1 cellular context compared by ENCODE assay signal in the genomic region with DNA sequence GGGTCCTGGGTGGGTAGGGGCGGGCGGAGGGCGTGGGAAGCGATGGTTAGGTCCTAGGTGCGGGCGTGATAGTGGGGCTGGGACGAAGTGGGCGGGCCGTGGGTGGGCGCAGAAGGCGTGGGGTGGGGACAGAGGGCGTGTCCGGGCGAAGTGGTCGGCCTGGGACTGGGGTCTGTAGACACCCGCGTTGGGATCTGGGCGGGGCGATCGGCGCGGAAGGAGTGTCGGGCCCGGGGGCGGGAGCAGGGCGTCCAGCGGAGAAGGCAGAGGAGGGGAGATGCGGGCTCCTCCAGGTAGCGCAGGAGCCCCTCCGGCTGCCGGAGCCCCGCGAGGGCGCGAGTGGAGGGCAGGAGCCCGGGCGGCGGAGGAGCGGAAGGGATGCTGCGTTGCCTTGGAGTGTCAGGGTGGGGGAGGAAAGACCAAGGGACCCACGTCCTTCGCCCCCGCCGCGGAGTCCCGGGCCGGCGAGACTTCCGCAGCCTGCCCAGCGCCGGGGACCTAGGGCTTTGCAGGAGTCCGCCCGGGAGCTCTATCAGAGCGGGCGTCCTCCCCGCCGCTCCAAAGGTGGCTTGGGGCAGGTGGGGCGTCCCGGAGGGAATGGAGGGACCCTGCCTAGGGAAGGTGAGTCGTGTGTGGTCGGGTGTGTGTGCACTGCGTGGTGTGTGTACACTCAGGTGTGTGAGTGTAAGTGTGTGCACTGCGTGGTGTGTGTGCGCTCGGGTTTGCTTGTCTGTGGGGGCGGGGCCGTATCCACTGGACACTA.
TF ChIP-seq lines count a peak whose summit lies in the region.

No MANE protein-coding gene starts in this region.

TF ChIP-seq in K562, 482 proteins besides CTCF, POLR2A, EP300 and RAD21:
- TF ChIP-seq PHF20 (IDR thresholded peaks at IDR 0.05; ENCODE audit: partially characterized antibody): peak; percentile 58
- TF ChIP-seq, protein P1, sequence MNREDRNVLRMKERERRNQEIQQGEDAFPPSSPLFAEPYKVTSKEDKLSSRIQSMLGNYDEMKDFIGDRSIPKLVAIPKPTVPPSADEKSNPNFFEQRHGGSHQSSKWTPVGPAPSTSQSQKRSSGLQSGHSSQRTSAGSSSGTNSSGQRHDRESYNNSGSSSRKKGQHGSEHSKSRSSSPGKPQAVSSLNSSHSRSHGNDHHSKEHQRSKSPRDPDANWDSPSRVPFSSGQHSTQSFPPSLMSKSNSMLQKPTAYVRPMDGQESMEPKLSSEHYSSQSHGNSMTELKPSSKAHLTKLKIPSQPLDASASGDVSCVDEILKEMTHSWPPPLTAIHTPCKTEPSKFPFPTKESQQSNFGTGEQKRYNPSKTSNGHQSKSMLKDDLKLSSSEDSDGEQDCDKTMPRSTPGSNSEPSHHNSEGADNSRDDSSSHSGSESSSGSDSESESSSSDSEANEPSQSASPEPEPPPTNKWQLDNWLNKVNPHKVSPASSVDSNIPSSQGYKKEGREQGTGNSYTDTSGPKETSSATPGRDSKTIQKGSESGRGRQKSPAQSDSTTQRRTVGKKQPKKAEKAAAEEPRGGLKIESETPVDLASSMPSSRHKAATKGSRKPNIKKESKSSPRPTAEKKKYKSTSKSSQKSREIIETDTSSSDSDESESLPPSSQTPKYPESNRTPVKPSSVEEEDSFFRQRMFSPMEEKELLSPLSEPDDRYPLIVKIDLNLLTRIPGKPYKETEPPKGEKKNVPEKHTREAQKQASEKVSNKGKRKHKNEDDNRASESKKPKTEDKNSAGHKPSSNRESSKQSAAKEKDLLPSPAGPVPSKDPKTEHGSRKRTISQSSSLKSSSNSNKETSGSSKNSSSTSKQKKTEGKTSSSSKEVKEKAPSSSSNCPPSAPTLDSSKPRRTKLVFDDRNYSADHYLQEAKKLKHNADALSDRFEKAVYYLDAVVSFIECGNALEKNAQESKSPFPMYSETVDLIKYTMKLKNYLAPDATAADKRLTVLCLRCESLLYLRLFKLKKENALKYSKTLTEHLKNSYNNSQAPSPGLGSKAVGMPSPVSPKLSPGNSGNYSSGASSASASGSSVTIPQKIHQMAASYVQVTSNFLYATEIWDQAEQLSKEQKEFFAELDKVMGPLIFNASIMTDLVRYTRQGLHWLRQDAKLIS (CRISPR knock-in tag; IDR thresholded peaks at IDR 0.05): no peak
- TF ChIP-seq CHD4 (IDR thresholded peaks at IDR 0.05; ENCODE audit: insufficient read depth, insufficient replicate concordance, low read depth, low read length, poor library complexity, severe bottlenecking): peak; percentile 27
- 0 out of 2 replicates have a peak, but pooled peaks have one; percentile 37 for TF ChIP-seq RB1 (IDR thresholded peaks at IDR 0.05; ENCODE audit: low read depth)
- peak in 1 of 2 experiments; percentile 44; a peak in 2 of 4 replicates for TF ChIP-seq HDAC1 (IDR thresholded peaks at IDR 0.05)
- no peak for TF ChIP-seq ZBTB9 (CRISPR knock-in tag; IDR thresholded peaks at IDR 0.05)
- TF ChIP-seq SAFB (IDR thresholded peaks at IDR 0.05; ENCODE audit: borderline replicate concordance, low read depth, low read length): 0 out of 2 replicates have a peak, but pooled peaks have one; percentile 42
- peak; percentile 81 for TF ChIP-seq EGR1 (conservative IDR thresholded peaks at IDR 0.05)
- no peak for TF ChIP-seq ATF1 (CRISPR knock-in tag; IDR thresholded peaks at IDR 0.05)
- peak; percentile 23; the same call in 1 of the 2 replicates for TF ChIP-seq ATF1 (tag; IDR thresholded peaks at IDR 0.05)
- no peak for TF ChIP-seq XRCC4 (IDR thresholded peaks at IDR 0.05; ENCODE audit: extremely low read depth, insufficient read depth, insufficient read length)
- TF ChIP-seq, protein P2, sequence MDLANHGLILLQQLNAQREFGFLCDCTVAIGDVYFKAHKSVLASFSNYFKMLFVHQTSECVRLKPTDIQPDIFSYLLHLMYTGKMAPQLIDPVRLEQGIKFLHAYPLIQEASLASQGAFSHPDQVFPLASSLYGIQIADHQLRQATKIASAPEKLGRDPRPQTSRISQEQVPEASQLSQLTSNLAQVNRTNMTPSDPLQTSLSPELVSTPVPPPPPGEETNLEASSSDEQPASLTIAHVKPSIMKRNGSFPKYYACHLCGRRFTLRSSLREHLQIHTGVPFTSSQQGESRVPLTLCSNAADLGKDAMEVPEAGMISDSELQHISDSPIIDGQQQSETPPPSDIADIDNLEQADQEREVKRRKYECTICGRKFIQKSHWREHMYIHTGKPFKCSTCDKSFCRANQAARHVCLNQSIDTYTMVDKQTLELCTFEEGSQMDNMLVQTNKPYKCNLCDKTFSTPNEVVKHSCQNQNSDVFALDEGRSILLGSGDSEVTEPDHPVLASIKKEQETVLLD (IDR thresholded peaks at IDR 0.05): 0 out of 2 replicates have a peak, but pooled peaks have one; percentile 34
- TF ChIP-seq GABPB1 (CRISPR knock-in tag; IDR thresholded peaks at IDR 0.05): peak; percentile 53; the same call in 1 of the 2 replicates
- TF ChIP-seq, protein P3, sequence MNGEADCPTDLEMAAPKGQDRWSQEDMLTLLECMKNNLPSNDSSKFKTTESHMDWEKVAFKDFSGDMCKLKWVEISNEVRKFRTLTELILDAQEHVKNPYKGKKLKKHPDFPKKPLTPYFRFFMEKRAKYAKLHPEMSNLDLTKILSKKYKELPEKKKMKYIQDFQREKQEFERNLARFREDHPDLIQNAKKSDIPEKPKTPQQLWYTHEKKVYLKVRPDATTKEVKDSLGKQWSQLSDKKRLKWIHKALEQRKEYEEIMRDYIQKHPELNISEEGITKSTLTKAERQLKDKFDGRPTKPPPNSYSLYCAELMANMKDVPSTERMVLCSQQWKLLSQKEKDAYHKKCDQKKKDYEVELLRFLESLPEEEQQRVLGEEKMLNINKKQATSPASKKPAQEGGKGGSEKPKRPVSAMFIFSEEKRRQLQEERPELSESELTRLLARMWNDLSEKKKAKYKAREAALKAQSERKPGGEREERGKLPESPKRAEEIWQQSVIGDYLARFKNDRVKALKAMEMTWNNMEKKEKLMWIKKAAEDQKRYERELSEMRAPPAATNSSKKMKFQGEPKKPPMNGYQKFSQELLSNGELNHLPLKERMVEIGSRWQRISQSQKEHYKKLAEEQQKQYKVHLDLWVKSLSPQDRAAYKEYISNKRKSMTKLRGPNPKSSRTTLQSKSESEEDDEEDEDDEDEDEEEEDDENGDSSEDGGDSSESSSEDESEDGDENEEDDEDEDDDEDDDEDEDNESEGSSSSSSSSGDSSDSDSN (IDR thresholded peaks at IDR 0.05; ENCODE audit: borderline replicate concordance in 1 of 2, low read depth in 2 of 2, low read length in 2 of 2): peak; percentile 38 to 81; a peak in 1 of 4 replicates
- TF ChIP-seq, protein P4, sequence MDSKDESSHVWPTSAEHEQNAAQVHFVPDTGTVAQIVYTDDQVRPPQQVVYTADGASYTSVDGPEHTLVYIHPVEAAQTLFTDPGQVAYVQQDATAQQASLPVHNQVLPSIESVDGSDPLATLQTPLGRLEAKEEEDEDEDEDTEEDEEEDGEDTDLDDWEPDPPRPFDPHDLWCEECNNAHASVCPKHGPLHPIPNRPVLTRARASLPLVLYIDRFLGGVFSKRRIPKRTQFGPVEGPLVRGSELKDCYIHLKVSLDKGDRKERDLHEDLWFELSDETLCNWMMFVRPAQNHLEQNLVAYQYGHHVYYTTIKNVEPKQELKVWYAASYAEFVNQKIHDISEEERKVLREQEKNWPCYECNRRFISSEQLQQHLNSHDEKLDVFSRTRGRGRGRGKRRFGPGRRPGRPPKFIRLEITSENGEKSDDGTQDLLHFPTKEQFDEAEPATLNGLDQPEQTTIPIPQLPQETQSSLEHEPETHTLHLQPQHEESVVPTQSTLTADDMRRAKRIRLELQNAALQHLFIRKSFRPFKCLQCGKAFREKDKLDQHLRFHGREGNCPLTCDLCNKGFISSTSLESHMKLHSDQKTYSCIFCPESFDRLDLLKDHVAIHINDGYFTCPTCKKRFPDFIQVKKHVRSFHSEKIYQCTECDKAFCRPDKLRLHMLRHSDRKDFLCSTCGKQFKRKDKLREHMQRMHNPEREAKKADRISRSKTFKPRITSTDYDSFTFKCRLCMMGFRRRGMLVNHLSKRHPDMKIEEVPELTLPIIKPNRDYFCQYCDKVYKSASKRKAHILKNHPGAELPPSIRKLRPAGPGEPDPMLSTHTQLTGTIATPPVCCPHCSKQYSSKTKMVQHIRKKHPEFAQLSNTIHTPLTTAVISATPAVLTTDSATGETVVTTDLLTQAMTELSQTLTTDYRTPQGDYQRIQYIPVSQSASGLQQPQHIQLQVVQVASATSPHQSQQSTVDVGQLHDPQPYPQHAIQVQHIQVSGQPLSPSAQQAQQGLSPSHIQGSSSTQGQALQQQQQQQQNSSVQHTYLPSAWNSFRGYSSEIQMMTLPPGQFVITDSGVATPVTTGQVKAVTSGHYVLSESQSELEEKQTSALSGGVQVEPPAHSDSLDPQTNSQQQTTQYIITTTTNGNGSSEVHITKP (IDR thresholded peaks at IDR 0.05; ENCODE audit: partially characterized antibody): peak; percentile 48
- TF ChIP-seq SAP30 (IDR thresholded peaks at IDR 0.05; ENCODE audit: borderline replicate concordance, insufficient read depth, low read depth, low read length, poor library complexity, severe bottlenecking): peak; percentile 47
- no peak for TF ChIP-seq ESRRB (CRISPR knock-in tag; IDR thresholded peaks at IDR 0.05; ENCODE audit: borderline replicate concordance)
- peak; percentile 30; the same call in 1 of the 2 replicates for TF ChIP-seq CXXC5 (CRISPR knock-in tag; IDR thresholded peaks at IDR 0.05)
- TF ChIP-seq BRCA1 (IDR thresholded peaks at IDR 0.05): no peak
- 0 out of 2 replicates have a peak, but pooled peaks have one; percentile 55 for TF ChIP-seq BRCA1 (CRISPR knock-in tag; IDR thresholded peaks at IDR 0.05)
- TF ChIP-seq PCBP1 (IDR thresholded peaks at IDR 0.05; ENCODE audit: low read depth, low read length, poor library complexity, severe bottlenecking): peak; percentile 88
- no peak for TF ChIP-seq YY1 (IDR thresholded peaks at IDR 0.05; ENCODE audit: borderline replicate concordance in 1 of 3, control insufficient read depth in 1 of 3, extremely low read depth in 1 of 3, insufficient read depth in 3 of 3, insufficient read length in 1 of 3, insufficient replicate concordance in 2 of 3, low read depth in 1 of 3, low read length in 2 of 3)
- no peak for TF ChIP-seq SMAD1 (IDR thresholded peaks at IDR 0.05; ENCODE audit: low read depth, low read length, partially characterized antibody)
- TF ChIP-seq FOXJ2 (tag; IDR thresholded peaks at IDR 0.05): no peak
- peak; percentile 94 for TF ChIP-seq SP1 (CRISPR knock-in tag; IDR thresholded peaks at IDR 0.05)
- peak; percentile 61; the same call in 1 of the 2 replicates for TF ChIP-seq CTBP1 (IDR thresholded peaks at IDR 0.05; ENCODE audit: borderline replicate concordance)
- TF ChIP-seq MAZ (CRISPR knock-in tag; conservative IDR thresholded peaks at IDR 0.05 in 1 of 2, IDR thresholded peaks at IDR 0.05 in 1 of 2): peak; percentile 46 to 49; a peak in 3 of 4 replicates
- no peak for TF ChIP-seq ID3 (CRISPR knock-in tag; IDR thresholded peaks at IDR 0.05)
- TF ChIP-seq ID3 (tag; IDR thresholded peaks at IDR 0.05): 0 out of 2 replicates have a peak, but pooled peaks have one; percentile 17
- no peak for TF ChIP-seq HCFC1 (IDR thresholded peaks at IDR 0.05; ENCODE audit: low read depth, low read length)
- TF ChIP-seq CCNT2 (IDR thresholded peaks at IDR 0.05; ENCODE audit: borderline replicate concordance, extremely low read depth, insufficient read length, low read depth, low read length): peak; percentile 41
- TF ChIP-seq, protein P5, sequence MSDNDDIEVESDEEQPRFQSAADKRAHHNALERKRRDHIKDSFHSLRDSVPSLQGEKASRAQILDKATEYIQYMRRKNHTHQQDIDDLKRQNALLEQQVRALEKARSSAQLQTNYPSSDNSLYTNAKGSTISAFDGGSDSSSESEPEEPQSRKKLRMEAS (CRISPR knock-in tag; IDR thresholded peaks at IDR 0.05): 0 out of 2 replicates have a peak, but pooled peaks have one; percentile 28
- TF ChIP-seq, protein P6, sequence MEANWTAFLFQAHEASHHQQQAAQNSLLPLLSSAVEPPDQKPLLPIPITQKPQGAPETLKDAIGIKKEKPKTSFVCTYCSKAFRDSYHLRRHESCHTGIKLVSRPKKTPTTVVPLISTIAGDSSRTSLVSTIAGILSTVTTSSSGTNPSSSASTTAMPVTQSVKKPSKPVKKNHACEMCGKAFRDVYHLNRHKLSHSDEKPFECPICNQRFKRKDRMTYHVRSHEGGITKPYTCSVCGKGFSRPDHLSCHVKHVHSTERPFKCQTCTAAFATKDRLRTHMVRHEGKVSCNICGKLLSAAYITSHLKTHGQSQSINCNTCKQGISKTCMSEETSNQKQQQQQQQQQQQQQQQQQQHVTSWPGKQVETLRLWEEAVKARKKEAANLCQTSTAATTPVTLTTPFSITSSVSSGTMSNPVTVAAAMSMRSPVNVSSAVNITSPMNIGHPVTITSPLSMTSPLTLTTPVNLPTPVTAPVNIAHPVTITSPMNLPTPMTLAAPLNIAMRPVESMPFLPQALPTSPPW (CRISPR knock-in tag; IDR thresholded peaks at IDR 0.05): peak; percentile 52
- TF ChIP-seq KDM2B (CRISPR knock-in tag; IDR thresholded peaks at IDR 0.05): peak; percentile 97
- peak; percentile 30 to 51; a peak in 1 of 4 replicates for TF ChIP-seq NRF1 (conservative IDR thresholded peaks at IDR 0.05 in 1 of 2, IDR thresholded peaks at IDR 0.05 in 1 of 2)
- TF ChIP-seq HNRNPLL (IDR thresholded peaks at IDR 0.05; ENCODE audit: low read depth, low read length, poor library complexity, severe bottlenecking): peak; percentile 27
- peak; percentile 81 for TF ChIP-seq ZBTB7A (IDR thresholded peaks at IDR 0.05; ENCODE audit: borderline replicate concordance, control insufficient read depth, low read depth, low read length)
- no peak for TF ChIP-seq RBM25 (IDR thresholded peaks at IDR 0.05; ENCODE audit: low read depth, low read length, severe bottlenecking)
- peak; percentile 40; the same call in 1 of the 2 replicates for TF ChIP-seq POLR2G (IDR thresholded peaks at IDR 0.05; ENCODE audit: low read depth, low read length)
- TF ChIP-seq ZNF583 (CRISPR knock-in tag; IDR thresholded peaks at IDR 0.05): no peak
- TF ChIP-seq ZFX (CRISPR knock-in tag; IDR thresholded peaks at IDR 0.05): peak; percentile 26; the same call in 1 of the 2 replicates
- peak; percentile 21 for TF ChIP-seq HMGN3 (IDR thresholded peaks at IDR 0.05; ENCODE audit: borderline replicate concordance, extremely low read depth, insufficient read length, low read depth, low read length)
TF ChIP-seq in K562: peak in this region for 29.
